In genomic region chr9:129558551-129559505, GRCh38 we compare ENCODE assay signal across 16 cellular contexts.
DNase-seq lines count a peak whose midpoint lies in the region; ATAC-seq lines count a peak whose summit lies in the region.
"Had no signal": no experiment of that assay in that cellular context is flagged by ENCODE, and none has a peak within 500 bp of the region (broad histone marks: within the 10 kb centered on the region; RNA-seq: fewer than 3 reads in every experiment).

No MANE protein-coding gene starts in this region.

- H2BK120ac ChIP-seq in trophoblast cell (ENCODE audit: insufficient read depth, low read length, poor library complexity) = peak overlapping the region; percentile 93

- H3K18ac ChIP-seq in trophoblast cell (ENCODE audit: low read length) = peak overlapping the region; percentile 65

- peak overlapping the region; percentile 67 for H2BK12ac ChIP-seq in trophoblast cell (ENCODE audit: low read length)

- ATAC-seq in GM18511 (IDR thresholded peaks at IDR 0.05; ENCODE audit: unreplicated experiment) = no peak
- ATAC-seq: Panc1 had no signal

- H3K14ac ChIP-seq in trophoblast cell (ENCODE audit: low read length) = peak overlapping the region; percentile 83

- peak overlapping the region; percentile 19 for H2BK5ac ChIP-seq in trophoblast cell (ENCODE audit: low read depth, low read length, poor library complexity)

- no peaks in the 10 kb centered on the region for H3K36me3 Mint-ChIP-seq in activated T-helper 2 cell treated with anti-CD3 and anti-CD28 coated beads, Interferon-gamma antibody, Interleukin-2, Interleukin-4, amounts not matched to agents 10 μg/mL and 5 μg/mL and 100 μg/mL, durations not matched to agents 14 hours and 24 hours and 36 hours (ENCODE audit: low read depth)
- H3K36me3 Mint-ChIP-seq: CD4-positive, CD25-positive, alpha-beta regulatory T cell had no signal

- peak overlapping the region; percentile 94 for H4K91ac ChIP-seq in trophoblast cell (ENCODE audit: low read depth, low read length)

- peak overlapping the region; percentile 9 for H4K12ac ChIP-seq in trophoblast cell (ENCODE audit: low read depth, low read length)

- H2AFZ ChIP-seq in trophoblast cell (ENCODE audit: insufficient read depth, low read length, poor library complexity) = no peak overlapping the region

- H3K23ac ChIP-seq in trophoblast cell (ENCODE audit: low read length) = no peak overlapping the region

- no peaks in the 10 kb centered on the region for H3K79me2 ChIP-seq in trophoblast cell (ENCODE audit: control insufficient read depth, insufficient read depth, low read length, poor library complexity)

- no peak overlapping the region for H3K4me3 ChIP-seq in H7 (ENCODE audit: insufficient read depth, low read depth, low read length)
- no peak overlapping the region for H3K4me3 ChIP-seq in NT2/D1 (ENCODE audit: insufficient read length, low read depth)
- H3K4me3 ChIP-seq in iPS-20b (ENCODE audit: low read length) = peak overlapping the region; percentile 7; the same call in 1 of the 2 replicates
- H3K4me3 ChIP-seq in trophoblast cell (ENCODE audit: low read depth, low read length) = no peak overlapping the region
- H3K4me3 ChIP-seq: breast epithelium, sigmoid colon had no signal

- H3K9me3 ChIP-seq in NT2/D1 (ENCODE audit: insufficient read depth, low read length) (no peaks in the 10 kb centered on the region), iPS-20b (ENCODE audit: insufficient read depth, low read depth, low read length) (no peaks in the 10 kb centered on the region), trophoblast cell (ENCODE audit: insufficient read depth, low read depth, low read length) (no peaks in the 10 kb centered on the region)
- H3K9me3 ChIP-seq: breast epithelium, sigmoid colon had no signal

- H3K4ac ChIP-seq in trophoblast cell (ENCODE audit: low read depth, low read length) = peak overlapping the region; percentile 14

- no peaks in the 10 kb centered on the region; the same call in 1 of the 2 replicates for H3K27me3 ChIP-seq in H7 (ENCODE audit: control insufficient read depth, insufficient read depth, low read length)
- no peaks in the 10 kb centered on the region for H3K27me3 ChIP-seq in NT2/D1 (ENCODE audit: insufficient read depth, insufficient read length)
- no peaks in the 10 kb centered on the region; the same call in 1 of the 2 replicates for H3K27me3 ChIP-seq in iPS-20b (ENCODE audit: insufficient read depth, low read length)
- no peaks in the 10 kb centered on the region for H3K27me3 ChIP-seq in trophoblast cell (ENCODE audit: insufficient read depth, low read length)
- H3K27me3 ChIP-seq: breast epithelium, sigmoid colon had no signal

- H3K27ac ChIP-seq in iPS-20b (ENCODE audit: low read length) = peak overlapping the region; percentile 87
- peak overlapping the region; percentile 65 for H3K27ac ChIP-seq in trophoblast cell (ENCODE audit: low read depth, low read length)
- H3K27ac ChIP-seq: sigmoid colon had no signal

- H3K9ac ChIP-seq in NT2/D1 (ENCODE audit: insufficient read length, low read depth) (peak overlapping the region; percentile 83), iPS-20b (ENCODE audit: low read depth, low read length) (peak overlapping the region; percentile 79; the same call in 1 of the 2 replicates), trophoblast cell (ENCODE audit: low read length) (no peak overlapping the region)

- peak overlapping the region; percentile 75 for H2AK5ac ChIP-seq in trophoblast cell (ENCODE audit: low read length)

- H3K4me3 Mint-ChIP-seq in activated T-helper 2 cell treated with anti-CD3 and anti-CD28 coated beads, Interferon-gamma antibody, Interleukin-2, Interleukin-4, amounts not matched to agents 10 μg/mL and 5 μg/mL and 100 μg/mL, durations not matched to agents 14 hours and 24 hours and 36 hours (ENCODE audit: low read depth) = no peak overlapping the region
- H3K4me3 Mint-ChIP-seq: CD4-positive, CD25-positive, alpha-beta regulatory T cell had no signal

- H4K8ac ChIP-seq in trophoblast cell (ENCODE audit: low read depth, low read length) = peak overlapping the region; percentile 70

- peaks cover 26% of the 10 kb centered on the region for H3K79me1 ChIP-seq in trophoblast cell (ENCODE audit: low read length)

- H3K36me3 ChIP-seq in H7 (replicated peaks; ENCODE audit: control insufficient read depth, insufficient read depth, low read length) (no peaks in the 10 kb centered on the region), NT2/D1 (ENCODE audit: insufficient read depth, insufficient read length, low read length) (no peaks in the 10 kb centered on the region), iPS-20b (ENCODE audit: insufficient read depth, low read depth, low read length) (no peaks in the 10 kb centered on the region), trophoblast cell (ENCODE audit: control insufficient read depth in 1 of 2, insufficient read depth in 2 of 2, low read length in 2 of 2) (no peaks in the 10 kb centered on the region)
- H3K36me3 ChIP-seq: breast epithelium, sigmoid colon had no signal

- no peaks in the 10 kb centered on the region for H3K9me3 Mint-ChIP-seq in activated T-helper 2 cell treated with anti-CD3 and anti-CD28 coated beads, Interferon-gamma antibody, Interleukin-2, Interleukin-4, amounts not matched to agents 10 μg/mL and 5 μg/mL and 100 μg/mL, durations not matched to agents 14 hours and 24 hours and 36 hours
- H3K9me3 Mint-ChIP-seq: CD4-positive, CD25-positive, alpha-beta regulatory T cell had no signal

- no peak overlapping the region for H3K27ac Mint-ChIP-seq in activated T-helper 2 cell treated with anti-CD3 and anti-CD28 coated beads, Interferon-gamma antibody, Interleukin-2, Interleukin-4, amounts not matched to agents 10 μg/mL and 5 μg/mL and 100 μg/mL, durations not matched to agents 14 hours and 24 hours and 36 hours
- H3K27ac Mint-ChIP-seq: CD4-positive, CD25-positive, alpha-beta regulatory T cell had no signal

- peak; percentile 93 for DNase-seq in H7
- no peak for DNase-seq in NT2/D1 (ENCODE audit: low read depth, low spot score)
- DNase-seq in trophoblast cell = no peak
- no peak for DNase-seq in GM19240 (ENCODE audit: insufficient read length, low spot score)
- DNase-seq in activated T-helper 2 cell treated with anti-CD3 and anti-CD28 coated beads, Interferon-gamma antibody, Interleukin-2, Interleukin-4, amounts not matched to agents 10 μg/mL and 5 μg/mL and 100 μg/mL, durations not matched to agents 14 hours and 24 hours and 36 hours (ENCODE audit: low spot score) = no peak
- DNase-seq: activated CD4-positive, alpha-beta T cell treated with anti-CD3 and anti-CD28 coated beads, Interleukin-2, amount 50 U/mL, for 4 hours; activated gamma-delta T cell; CD4-positive, CD25-positive, alpha-beta regulatory T cell; hippocampal formation; NCI-H2227 treated with DMSO at 0.1 percent for 48 hours; sigmoid colon; T-helper 2 cell had no signal

- no peaks in the 10 kb centered on the region for H3K4me1 Mint-ChIP-seq in activated T-helper 2 cell treated with anti-CD3 and anti-CD28 coated beads, Interferon-gamma antibody, Interleukin-2, Interleukin-4, amounts not matched to agents 10 μg/mL and 5 μg/mL and 100 μg/mL, durations not matched to agents 14 hours and 24 hours and 36 hours (ENCODE audit: low read depth)
- H3K4me1 Mint-ChIP-seq: CD4-positive, CD25-positive, alpha-beta regulatory T cell had no signal

- peaks cover 45% of the 10 kb centered on the region for H3K4me1 ChIP-seq in NT2/D1 (ENCODE audit: insufficient read depth, insufficient read length)
- peaks cover 30% of the 10 kb centered on the region for H3K4me1 ChIP-seq in iPS-20b (ENCODE audit: insufficient read depth, low read length)
- H3K4me1 ChIP-seq in trophoblast cell (ENCODE audit: control insufficient read depth in 1 of 2, insufficient read depth in 2 of 2, low read length in 2 of 2) = peaks cover 25 to 30% of the 10 kb centered on the region in 2 experiments
- H3K4me1 ChIP-seq: breast epithelium had no signal

- H3K4me2 ChIP-seq in trophoblast cell (ENCODE audit: low read length) = no peak overlapping the region

- intact Hi-C loops in activated T-helper 2 cell treated with anti-CD3 and anti-CD28 coated beads, Interferon-gamma antibody, Interleukin-2, Interleukin-4, amounts not matched to agents 10 μg/mL and 5 μg/mL and 100 μg/mL, durations not matched to agents 14 hours and 24 hours and 36 hours (cut with micrococcal nuclease) = no loop called here

- peaks cover 8% of the 10 kb centered on the region for H3K27me3 Mint-ChIP-seq in activated T-helper 2 cell treated with anti-CD3 and anti-CD28 coated beads, Interferon-gamma antibody, Interleukin-2, Interleukin-4, amounts not matched to agents 10 μg/mL and 5 μg/mL and 100 μg/mL, durations not matched to agents 14 hours and 24 hours and 36 hours (ENCODE audit: low read depth)

- no CpG with 5 or more reads among the region's 21 CpGs for WGBS in trophoblast cell (ENCODE audit: extremely low coverage, insufficient coverage, insufficient read length)
